23 cellular contexts compared by ENCODE assay signal in the genomic region with DNA sequence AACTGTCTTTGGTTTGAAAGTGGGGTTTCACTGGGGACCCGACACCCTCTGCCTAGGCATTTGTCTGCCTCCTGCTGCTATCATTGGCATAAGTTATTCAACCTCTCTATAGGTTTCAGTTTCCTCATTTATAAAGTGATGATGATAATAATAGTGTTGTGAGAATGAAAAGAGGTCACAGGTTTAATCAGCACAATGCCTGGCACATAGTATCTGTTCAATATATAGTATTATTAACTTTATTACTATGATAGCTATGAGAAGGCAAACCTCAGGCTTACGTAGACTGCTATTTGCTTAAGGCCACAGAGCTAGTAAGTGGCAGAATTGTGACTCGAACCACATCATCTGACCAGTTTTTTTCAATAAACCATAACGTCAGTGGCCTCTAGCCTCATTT.
DNase-seq lines count a peak whose midpoint lies in the region; ATAC-seq, FAIRE-seq and TF ChIP-seq lines count a peak whose summit lies in the region.
"Had no signal": no experiment of that assay in that cellular context is flagged by ENCODE, and none has a peak within 500 bp of the region (broad histone marks: within the 10 kb centered on the region; RNA-seq: fewer than 3 reads in every experiment).

No MANE protein-coding gene starts in this region.

- no peaks in the 10 kb centered on the region for H3K9me3 Mint-ChIP-seq in nephron
- H3K9me3 Mint-ChIP-seq: CD8-positive, alpha-beta T cell had no signal

- in situ Hi-C loops in SK-MEL-5 (cut with HindIII; ENCODE audit: low pct_unique_long_range_greater_than_20kb, low sequenced_read_pairs): no loop called here

- DNase-seq in GM12891 (ENCODE audit: insufficient read length, low spot score) (no peak), SK-MEL-5 (ENCODE audit: low read depth, low spot score) (peak; percentile 85), nucleus accumbens (lab: John Stamatoyannopoulos, UW) (no peak), NCI-H446 treated with DMSO at 0.1 percent for 48 hours (lab: John Stamatoyannopoulos, UW) (no peak)
- DNase-seq: Caco-2; CD8-positive, alpha-beta T cell; DMS153; DND-41; NCI-H1092; NCI-H1417 treated with DMSO at 0.1 percent for 48 hours; NCI-H1694 treated with DMSO at 0.1 percent for 48 hours; NCI-H2081 treated with DMSO at 0.1 percent for 48 hours; NCI-H524 treated with DMSO at 0.1 percent for 48 hours; PC-9; SJCRH30; T-helper 1 cell had no signal

- no peaks in the 10 kb centered on the region for H3K36me3 Mint-ChIP-seq in nephron (ENCODE audit: low read depth)

- TF ChIP-seq POLR2A in GM12891 (IDR thresholded peaks at IDR 0.05; ENCODE audit: low read depth, low read length): no peak

- peaks cover 18% of the 10 kb centered on the region for H3K4me1 Mint-ChIP-seq in nephron
- H3K4me1 Mint-ChIP-seq: B cell had no signal

- no peaks in the 10 kb centered on the region for H3K27me3 Mint-ChIP-seq in nephron (ENCODE audit: low read depth)
- H3K27me3 Mint-ChIP-seq: B cell had no signal

- peak; percentile 78 for ATAC-seq in GM21381 (IDR thresholded peaks at IDR 0.05; ENCODE audit: unreplicated experiment)
- no peak for ATAC-seq in GM21576 (IDR thresholded peaks at IDR 0.05; ENCODE audit: unreplicated experiment)
- ATAC-seq: CD8-positive, alpha-beta T cell; HCT116; Right ventricle myocardium inferior had no signal

- no peak for TF ChIP-seq CTCF in nephron (IDR thresholded peaks at IDR 0.05; ENCODE audit: unreplicated experiment in 3 of 3)

- no peak overlapping the region for H3K4me3 Mint-ChIP-seq in nephron
- H3K4me3 Mint-ChIP-seq: B cell; CD8-positive, alpha-beta T cell; T-helper 2 cell treated with Interferon-gamma antibody and Interleukin-4, amounts not matched to agents 5 μg/mL and 100 μg/mL, for 36 hours had no signal

- H3K27ac Mint-ChIP-seq in nephron: peak overlapping the region; percentile 94 to 97 (median 95)
- H3K27ac Mint-ChIP-seq: B cell; CD8-positive, alpha-beta T cell; T-helper 2 cell treated with Interferon-gamma antibody and Interleukin-4, amounts not matched to agents 5 μg/mL and 100 μg/mL, for 36 hours had no signal

- peak; percentile 70 for FAIRE-seq in GM12891 (lab: Jason Lieb, UNC)

TF ChIP-seq in GM12891, 5 proteins besides CTCF, POLR2A, EP300 and RAD21:
- TF ChIP-seq POU2F2 (IDR thresholded peaks at IDR 0.05; ENCODE audit: low read depth, low read length): 0 out of 2 replicates have a peak, but pooled peaks have one; percentile 27
- no peak for TF ChIP-seq POLR2AphosphoS5 (IDR thresholded peaks at IDR 0.05; ENCODE audit: low read depth, low read length)
